Comparison of ENCODE assay signal across 1 cellular context in genomic region chr11:124756033-124756752, GRCh38.
TF ChIP-seq lines count a peak whose summit lies in the region.

No MANE protein-coding gene starts in this region.

TF ChIP-seq in SK-N-SH, 30 proteins besides CTCF, POLR2A, EP300 and RAD21 (continued from another document):
- TF ChIP-seq USF1 (IDR thresholded peaks at IDR 0.05; ENCODE audit: borderline replicate concordance, low read depth) (no peak), PBX3 (IDR thresholded peaks at IDR 0.05) (no peak)
